ENCODE assay signal across 13 cellular contexts in genomic region chr15:44038801-44039200, GRCh38.
A peak's percentile ranks its signal among the peaks of the same experiment; 100 is the strongest.
DNase-seq lines count a peak whose midpoint lies in the region; ATAC-seq and TF ChIP-seq lines count a peak whose summit lies in the region.
"Had no signal": no experiment of that assay in that cellular context is flagged by ENCODE, and none has a peak within 500 bp of the region (broad histone marks: within the 10 kb centered on the region; RNA-seq: fewer than 3 reads in every experiment).

No MANE protein-coding gene starts in this region.

- no peak overlapping the region for H3K18ac ChIP-seq in IMR-90 (ENCODE audit: low read depth, low read length)

- H3K9me1 ChIP-seq in IMR-90 (ENCODE audit: insufficient read depth, low read length), result no peaks in the 10 kb centered on the region

- H3K4me1 ChIP-seq in IMR-90 (ENCODE audit: control insufficient read depth, insufficient read depth, low read length), result peaks cover 6% of the 10 kb centered on the region
- peaks cover 20% of the 10 kb centered on the region for H3K4me1 ChIP-seq in SJSA1 (replicated peaks)

- H4K8ac ChIP-seq in IMR-90 (ENCODE audit: low read depth in 2 of 2, low read length in 2 of 2), result no peak overlapping the region

- no peak overlapping the region for H3K4ac ChIP-seq in IMR-90 (ENCODE audit: low read depth, low read length)

- no peak overlapping the region for H2BK5ac ChIP-seq in IMR-90 (ENCODE audit: low read depth, low read length, poor library complexity, severe bottlenecking)

- no peaks in the 10 kb centered on the region for H3K27me3 ChIP-seq in IMR-90 (ENCODE audit: control insufficient read depth, insufficient read depth, low read length)
- H3K27me3 ChIP-seq in SJSA1 (replicated peaks), result no peaks in the 10 kb centered on the region

- H3K27ac ChIP-seq in IMR-90 (ENCODE audit: insufficient read depth, low read length) (no peak overlapping the region), SJSA1 (no peak overlapping the region)
- H3K27ac ChIP-seq: heart left ventricle, stomach had no signal

- H3K14ac ChIP-seq in IMR-90 (replicated peaks; ENCODE audit: low read depth, low read length), result 0 out of 2 replicates have a peak overlapping the region, but pooled peaks have one; percentile 4

- no peak for TF ChIP-seq POLR2A in IMR-90 (IDR thresholded peaks at IDR 0.05; ENCODE audit: low read depth, low read length)

- H3K36me3 ChIP-seq in IMR-90 (ENCODE audit: control insufficient read depth, insufficient read depth, low read length) (no peaks in the 10 kb centered on the region), SJSA1 (no peaks in the 10 kb centered on the region)
- H3K36me3 ChIP-seq: heart left ventricle, stomach had no signal

- H4K91ac ChIP-seq in IMR-90 (ENCODE audit: insufficient read depth, low read depth, low read length), result no peak overlapping the region

- H4K5ac ChIP-seq in IMR-90 (ENCODE audit: low read depth, low read length), result no peak overlapping the region

- H3K4me3 ChIP-seq in IMR-90 (ENCODE audit: insufficient read depth, low read depth, low read length) (no peak overlapping the region), SJSA1 (no peak overlapping the region)
- H3K4me3 ChIP-seq: heart left ventricle, stomach had no signal

- no CpG with 5 or more reads among the region's 7 CpGs for WGBS in IMR-90 (ENCODE audit: extremely low coverage in 2 of 2, insufficient read length in 1 of 2), 2 experiments

- no peak overlapping the region for H3K56ac ChIP-seq in IMR-90 (ENCODE audit: extremely low read depth, insufficient read depth, low read length)

- H2AK9ac ChIP-seq in IMR-90 (replicated peaks; ENCODE audit: low read depth, low read length, poor library complexity), result no peak overlapping the region

- in situ Hi-C loops in IMR-90 (cut with MboI; ENCODE audit: low sequenced_read_pairs) (no loop called here), G401 (cut with HindIII; ENCODE audit: low sequenced_read_pairs) (no loop called here)

- no peak overlapping the region for H2BK20ac ChIP-seq in IMR-90 (ENCODE audit: low read depth, low read length)

- H2BK120ac ChIP-seq in IMR-90 (ENCODE audit: low read depth, low read length), result no peak overlapping the region

- H3K9ac ChIP-seq in IMR-90 (ENCODE audit: low read depth, low read length), result no peak overlapping the region

- no peak for TF ChIP-seq CTCF in IMR-90 (conservative IDR thresholded peaks at IDR 0.05; ENCODE audit: low read depth, low read length)

- BruUV-seq in IMR-90 (replicated peaks; lab: Mats Ljungman, UMichigan), result no TSS peak

- DNase-seq in IMR-90 (peak; percentile 66), SJSA1 (ENCODE audit: low read depth in 1 of 2, low spot score in 2 of 2) (peak; percentile 33 to 62), iPS DF 19.7 (ENCODE audit: low read depth, low spot score) (peak; percentile 45), retina (peak; percentile 61), G401 (ENCODE audit: low spot score) (no peak), cerebellar cortex (ENCODE audit: low spot score) (no peak)
- no peak for DNase-seq in stimulated activated naive CD4-positive, alpha-beta T cell (lab: John Stamatoyannopoulos, UW)
- DNase-seq: activated CD4-positive, alpha-beta T cell treated with anti-CD3 and anti-CD28 coated beads, Interleukin-2, amount 50 U/mL, for 4 hours; activated naive CD4-positive, alpha-beta T cell; CD8-positive, alpha-beta memory T cell; heart left ventricle; naive thymus-derived CD4-positive, alpha-beta T cell; stomach had no signal

- dilution Hi-C loops in IMR-90 (cut with HindIII; ENCODE audit: low sequenced_read_pairs, unreplicated experiment), result no loop called here

- no peaks in the 10 kb centered on the region for H4K20me1 ChIP-seq in IMR-90 (ENCODE audit: insufficient read depth, low read length)

- H3K4me2 ChIP-seq in IMR-90 (ENCODE audit: low read depth, low read length), result peak overlapping the region; percentile 8; the same call in 1 of the 2 replicates

- no peak overlapping the region for H2AK5ac ChIP-seq in IMR-90 (ENCODE audit: low read depth, low read length)

- CTCF ChIA-PET in IMR-90 (lab: Yijun Ruan, JAX), result no interaction called here

- peak overlapping the region; percentile 80 for H2AFZ ChIP-seq in IMR-90 (replicated peaks; ENCODE audit: low read length, poor library complexity)

- H3K79me1 ChIP-seq in IMR-90 (ENCODE audit: low read depth in 1 of 2, low read length in 2 of 2), result 0 out of 4 replicates have a peak, but pooled peaks cover 0 to 9% of the 10 kb centered on the region in 2 experiments

- POLR2A ChIA-PET in IMR-90 (lab: Charles Lee; ENCODE audit: unreplicated experiment), result interaction anchor here (0.6 kb wide), 1 partner anchor 32 kb away, joined by 3 read pairs; no protein-coding TSS in a partner anchor

- H2BK15ac ChIP-seq in IMR-90 (ENCODE audit: low read depth, low read length), result no peak overlapping the region

- peak; percentile 79 for ATAC-seq in IMR-90 (ENCODE audit: low read depth)
- ATAC-seq: heart left ventricle; naive thymus-derived CD4-positive, alpha-beta T cell had no signal

- H3K23ac ChIP-seq in IMR-90 (ENCODE audit: low read depth, low read length), result no peak overlapping the region

- H3K9me3 ChIP-seq in IMR-90 (ENCODE audit: control insufficient read depth, insufficient read depth, low read length) (no peaks in the 10 kb centered on the region), SJSA1 (replicated peaks) (no peaks in the 10 kb centered on the region)
- H3K9me3 ChIP-seq: stomach had no signal

- intact Hi-C loops in IMR-90 (cut with micrococcal nuclease), result no loop called here

- no peak for TF ChIP-seq RAD21 in IMR-90 (IDR thresholded peaks at IDR 0.05; ENCODE audit: low read length)

TF ChIP-seq in IMR-90, 13 proteins besides CTCF, POLR2A, EP300 and RAD21:
- no peak for TF ChIP-seq CEBPB (IDR thresholded peaks at IDR 0.05; ENCODE audit: low read depth, low read length)

Comparison
In these comparisons a context has a peak if more than half of its experiments do, and no peak if none do; other contexts are left out.
1. DNase-seq: peak in IMR-90 (single experiment), SJSA1 (2 of 2), iPS DF 19.7 (single experiment) and retina (single experiment); none in stimulated activated naive CD4-positive, alpha-beta T cell (0 of 6), G401 (single experiment) and cerebellar cortex (single experiment).